ENCODE assay signal across 20 cellular contexts in the genomic region with DNA sequence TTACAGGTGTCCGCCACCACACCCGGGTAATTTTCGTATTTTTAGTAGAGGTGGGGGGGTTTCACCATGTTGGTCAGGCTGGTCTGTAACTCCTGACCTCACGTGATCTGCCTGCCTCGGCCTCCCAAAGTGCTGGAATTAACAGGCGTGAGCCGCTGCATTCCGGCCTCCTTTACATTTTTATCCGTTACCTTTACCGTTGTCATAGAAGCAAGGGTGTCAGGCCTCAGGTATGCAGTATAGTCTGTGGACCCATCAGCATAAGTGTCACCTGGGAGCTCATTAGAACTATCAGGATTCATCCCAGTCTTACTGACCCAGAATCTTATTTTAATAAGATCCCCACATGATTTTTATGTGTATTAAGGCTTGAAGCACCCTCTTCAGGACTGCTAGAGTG. TPM values are rescaled to one million over a fixed set of nuclear protein-coding genes. Genes with fewer than 3 reads are reported as not detected.
A peak's percentile ranks its signal among the peaks of the same experiment; 100 is the strongest.
DNase-seq lines count a peak whose midpoint lies in the region; ATAC-seq and TF ChIP-seq lines count a peak whose summit lies in the region.
"Had no signal": no experiment of that assay in that cellular context is flagged by ENCODE, and none has a peak within 500 bp of the region (broad histone marks: within the 10 kb centered on the region; RNA-seq: fewer than 3 reads in every experiment).

No MANE protein-coding gene starts in this region.

- no peak for ATAC-seq in T-helper 17 cell
- no peak for ATAC-seq in HG03442 (IDR thresholded peaks at IDR 0.05; ENCODE audit: unreplicated experiment)
- no peak for ATAC-seq in HG02973 (IDR thresholded peaks at IDR 0.05; ENCODE audit: unreplicated experiment)
- ATAC-seq: Panc1 had no signal

- peak overlapping the region; percentile 70 for H3K27ac Mint-ChIP-seq in activated naive CD4-positive, alpha-beta T cell treated with anti-CD3 and anti-CD28 coated beads, Interleukin-2, amount 50 U/mL, for 24 hours
- H3K27ac Mint-ChIP-seq in T-helper 17 cell (peak overlapping the region; percentile 95), immature natural killer cell (peak overlapping the region; percentile 24 to 87 (median 68)), type B pancreatic cell (peak overlapping the region; percentile 60)
- H3K27ac Mint-ChIP-seq: nephron progenitor cell had no signal

- H3K9me3 ChIP-seq in T-helper 17 cell (ENCODE audit: control insufficient read depth, low read length, poor library complexity, severe bottlenecking) = no peaks in the 10 kb centered on the region
- H3K9me3 ChIP-seq: adrenal gland, vagina had no signal

- H3K4me1 Mint-ChIP-seq in activated naive CD4-positive, alpha-beta T cell treated with anti-CD3 and anti-CD28 coated beads, Interleukin-2, amount 50 U/mL, for 24 hours = peaks cover 71% of the 10 kb centered on the region
- peaks cover 58% of the 10 kb centered on the region for H3K4me1 Mint-ChIP-seq in T-helper 17 cell
- H3K4me1 Mint-ChIP-seq in immature natural killer cell = peaks cover 87 to 91% of the 10 kb centered on the region in 2 donors
- H3K4me1 Mint-ChIP-seq in type B pancreatic cell (ENCODE audit: unreplicated experiment) = peaks cover 40% of the 10 kb centered on the region

- DNase-seq in activated naive CD4-positive, alpha-beta T cell treated with anti-CD3 and anti-CD28 coated beads, Interleukin-2, amount 50 U/mL, for 16 hours = no peak
- DNase-seq in T-helper 17 cell (no peak), immature natural killer cell (no peak), type B pancreatic cell (ENCODE audit: extremely low spot score, unreplicated experiment) (peak; percentile 11)
- DNase-seq: activated CD4-positive, CD25-positive, alpha-beta regulatory T cell; adrenal gland; GDM1; kidney; NCI-H1105 treated with DMSO at 0.1 percent for 48 hours; NCI-H69; nephron progenitor cell; stimulated activated CD4-positive, alpha-beta T cell treated with anti-CD3 and anti-CD28 coated beads, Interleukin-4, amount 100 ng/mL, for 1 hour; substantia nigra had no signal

- no peak for TF ChIP-seq CTCF in type B pancreatic cell (conservative IDR thresholded peaks at IDR 0.05)

- peak overlapping the region; percentile 47 for H3K4me3 Mint-ChIP-seq in activated naive CD4-positive, alpha-beta T cell treated with anti-CD3 and anti-CD28 coated beads, Interleukin-2, amount 50 U/mL, for 24 hours
- H3K4me3 Mint-ChIP-seq in T-helper 17 cell = peak overlapping the region; percentile 75
- H3K4me3 Mint-ChIP-seq in immature natural killer cell = peak overlapping the region; percentile 5 to 76 (median 30)
- H3K4me3 Mint-ChIP-seq in type B pancreatic cell = no peak overlapping the region
- H3K4me3 Mint-ChIP-seq: nephron progenitor cell had no signal

- no peaks in the 10 kb centered on the region for H3K27me3 Mint-ChIP-seq in activated naive CD4-positive, alpha-beta T cell treated with anti-CD3 and anti-CD28 coated beads, Interleukin-2, amount 50 U/mL, for 24 hours
- H3K27me3 Mint-ChIP-seq in T-helper 17 cell = no peaks in the 10 kb centered on the region
- H3K27me3 Mint-ChIP-seq in immature natural killer cell (ENCODE audit: low read depth in 3 of 3) = peaks cover 15 to 31% (median 15%) of the 10 kb centered on the region in 3 donors
- H3K27me3 Mint-ChIP-seq in type B pancreatic cell = no peaks in the 10 kb centered on the region
- H3K27me3 Mint-ChIP-seq: progenitor cell of endocrine pancreas had no signal

- no peaks in the 10 kb centered on the region for H3K9me3 Mint-ChIP-seq in activated naive CD4-positive, alpha-beta T cell treated with anti-CD3 and anti-CD28 coated beads, Interleukin-2, amount 50 U/mL, for 24 hours
- H3K9me3 Mint-ChIP-seq in immature natural killer cell (peaks cover 0 to 1% (median 0%) of the 10 kb centered on the region in 6 donors), type B pancreatic cell (no peaks in the 10 kb centered on the region)
- H3K9me3 Mint-ChIP-seq: nephron progenitor cell had no signal

- H3K36me3 Mint-ChIP-seq in activated naive CD4-positive, alpha-beta T cell treated with anti-CD3 and anti-CD28 coated beads, Interleukin-2, amount 50 U/mL, for 24 hours = peaks cover 15% of the 10 kb centered on the region
- H3K36me3 Mint-ChIP-seq in T-helper 17 cell (ENCODE audit: low read depth) (peaks cover 5% of the 10 kb centered on the region), immature natural killer cell (peaks cover 7 to 17% (median 9%) of the 10 kb centered on the region in 3 donors), type B pancreatic cell (peaks cover 16% of the 10 kb centered on the region)

RNA-seq across cellular contexts. Expression of a gene that starts 5.4 kb away (rescaled TPM):
- total RNA-seq in T-helper 17 cell (100 to 1,000 TPM; 371 to 385 TPM), type B pancreatic cell (ENCODE audit: low replicate concordance) (238 and 301 TPM in 2 replicates)
- 100 to 1,000 TPM; 220 to 600 (median 473) TPM for polyA plus RNA-seq in immature natural killer cell

RNA-seq across cellular contexts. Expression of a gene that starts 56.4 kb away (rescaled TPM):
- total RNA-seq in T-helper 17 cell (not detected), type B pancreatic cell (ENCODE audit: low replicate concordance) (0.40 TPM in 1 of 2 replicates, not detected in the other)
- not detected for polyA plus RNA-seq in immature natural killer cell
- total RNA-seq: kidney, SK-MEL-5, vagina had no signal
